Comparison of ENCODE assay signal across 14 cellular contexts in the genomic region with DNA sequence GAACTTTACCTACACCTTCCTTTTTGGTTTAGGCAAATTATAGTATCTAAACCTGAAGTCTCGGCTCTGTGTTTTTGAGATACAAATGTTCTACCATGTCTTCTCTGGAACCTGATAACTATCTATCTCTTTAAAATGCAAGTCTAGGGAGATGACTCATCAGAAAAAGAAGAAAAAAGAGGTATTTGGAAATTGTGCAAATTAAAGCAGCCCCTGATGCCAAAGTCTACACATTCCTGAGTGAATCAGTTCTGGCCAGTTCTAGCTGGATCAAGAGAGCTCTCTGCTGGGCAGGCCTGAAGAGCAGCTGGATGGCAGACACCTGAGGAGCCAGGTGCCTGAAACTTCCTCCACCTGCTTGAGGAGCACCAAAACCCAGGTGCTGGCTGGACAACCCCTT. TPM values are rescaled to one million over a fixed set of nuclear protein-coding genes. Genes with fewer than 3 reads are reported as not detected.
"Had no signal": no experiment of that assay in that cellular context is flagged by ENCODE, and none has a peak within 500 bp of the region (broad histone marks: within the 10 kb centered on the region; RNA-seq: fewer than 3 reads in every experiment).

No MANE protein-coding gene starts in this region.

RNA-seq across cellular contexts. Expression of gene CCT8L2, which starts 49.3 kb away (rescaled TPM):
- total RNA-seq: stomach, subcutaneous adipose tissue, suprapubic skin, temporal lobe, thoracic aorta, thyroid gland, tibial nerve, transverse colon, upper lobe of left lung, upper lobe of right lung, ureter, urinary bladder, uterus, vagina had no signal
- polyA plus RNA-seq: stomach, urinary bladder had no signal
